ENCODE assay signal across 19 cellular contexts in genomic region chr2:33320573-33320972, GRCh38.
DNase-seq lines count a peak whose midpoint lies in the region; ATAC-seq and TF ChIP-seq lines count a peak whose summit lies in the region.
"Had no signal": no experiment of that assay in that cellular context is flagged by ENCODE, and none has a peak within 500 bp of the region (broad histone marks: within the 10 kb centered on the region; RNA-seq: fewer than 3 reads in every experiment).

No MANE protein-coding gene starts in this region.

- H3K4me3 ChIP-seq in tibial artery, result no peak overlapping the region
- H3K4me3 ChIP-seq: cardiac muscle cell, heart left ventricle, testis had no signal

- no peaks in the 10 kb centered on the region for H3K9me3 ChIP-seq in tibial artery
- H3K9me3 ChIP-seq: heart left ventricle, testis had no signal

- ATAC-seq in natural killer cell treated with Interleukin-12 subunit alpha and Interleukin-12 subunit beta and Interleukin-15 and Interleukin-18, amount 100 ng/mL, for 72 hours, result no peak
- ATAC-seq in natural killer cell (no peak), left colon (peak; percentile 80), HG02870 (IDR thresholded peaks at IDR 0.05; ENCODE audit: unreplicated experiment) (no peak)
- ATAC-seq: heart left ventricle, sciatic nerve had no signal

- in situ Hi-C loops in GM13976 (cut with MboI; ENCODE audit: low sequenced_read_pairs, unreplicated experiment), result no loop called here

- TF ChIP-seq CTCF in natural killer cell (IDR thresholded peaks at IDR 0.05), result no peak
- TF ChIP-seq CTCF in tibial artery (IDR thresholded peaks at IDR 0.05), result no peak
- TF ChIP-seq CTCF in GM13976 (IDR thresholded peaks at IDR 0.05; ENCODE audit: borderline replicate concordance, control extremely low read depth, extremely low read depth, insufficient read depth, missing control alignments), result no peak

- peaks cover 0 to 7% of the 10 kb centered on the region in 2 donors for H3K27me3 Mint-ChIP-seq in natural killer cell treated with Interleukin-12 subunit alpha and Interleukin-12 subunit beta and Interleukin-15 and Interleukin-18, amount 100 ng/mL, for 72 hours
- peaks cover 0 to 7% of the 10 kb centered on the region in 2 donors for H3K27me3 Mint-ChIP-seq in natural killer cell (ENCODE audit: low read depth in 2 of 2)
- H3K27me3 Mint-ChIP-seq in activated T-helper 2 cell treated with anti-CD3 and anti-CD28 coated beads, Interferon-gamma antibody, Interleukin-2, Interleukin-4, amounts not matched to agents 10 μg/mL and 5 μg/mL and 100 μg/mL, durations not matched to agents 14 hours and 24 hours and 36 hours (ENCODE audit: low read depth), result peaks cover 2% of the 10 kb centered on the region

- peak overlapping the region; percentile 43 to 79 for H3K27ac Mint-ChIP-seq in natural killer cell treated with Interleukin-12 subunit alpha and Interleukin-12 subunit beta and Interleukin-15 and Interleukin-18, amount 100 ng/mL, for 72 hours
- H3K27ac Mint-ChIP-seq in natural killer cell, result no peak overlapping the region
- H3K27ac Mint-ChIP-seq in activated T-helper 2 cell treated with anti-CD3 and anti-CD28 coated beads, Interferon-gamma antibody, Interleukin-2, Interleukin-4, amounts not matched to agents 10 μg/mL and 5 μg/mL and 100 μg/mL, durations not matched to agents 14 hours and 24 hours and 36 hours, result peak overlapping the region; percentile 56

- H3K27ac ChIP-seq in tibial artery, result peak overlapping the region; percentile 64 to 68
- H3K27ac ChIP-seq: cardiac muscle cell had no signal

- peak overlapping the region; percentile 43 for H3K4me3 Mint-ChIP-seq in natural killer cell treated with Interleukin-12 subunit alpha and Interleukin-12 subunit beta and Interleukin-15 and Interleukin-18, amount 100 ng/mL, for 72 hours
- H3K4me3 Mint-ChIP-seq in natural killer cell, result no peak overlapping the region
- no peak overlapping the region for H3K4me3 Mint-ChIP-seq in activated T-helper 2 cell treated with anti-CD3 and anti-CD28 coated beads, Interferon-gamma antibody, Interleukin-2, Interleukin-4, amounts not matched to agents 10 μg/mL and 5 μg/mL and 100 μg/mL, durations not matched to agents 14 hours and 24 hours and 36 hours (ENCODE audit: low read depth)
- H3K4me3 Mint-ChIP-seq: CD14-positive monocyte, nephron progenitor cell had no signal

- intact Hi-C loops in natural killer cell (cut with micrococcal nuclease) (no loop called here), left colon (cut with DNase I, micrococcal nuclease) (no loop called here), tibial artery (cut with DNase I; ENCODE audit: low total_unique reads) (no loop called here)
- intact Hi-C loops in activated T-helper 2 cell treated with anti-CD3 and anti-CD28 coated beads, Interferon-gamma antibody, Interleukin-2, Interleukin-4, amounts not matched to agents 10 μg/mL and 5 μg/mL and 100 μg/mL, durations not matched to agents 14 hours and 24 hours and 36 hours (cut with micrococcal nuclease), result loop anchor here (2.0 to 5.0 kb wide), 3 partner anchors 16 to 277 kb away; partner anchors contain the start of gene FAM98A

- no peaks in the 10 kb centered on the region for H3K9me3 Mint-ChIP-seq in natural killer cell treated with Interleukin-12 subunit alpha and Interleukin-12 subunit beta and Interleukin-15 and Interleukin-18, amount 100 ng/mL, for 72 hours
- no peaks in the 10 kb centered on the region for H3K9me3 Mint-ChIP-seq in natural killer cell
- H3K9me3 Mint-ChIP-seq in activated T-helper 2 cell treated with anti-CD3 and anti-CD28 coated beads, Interferon-gamma antibody, Interleukin-2, Interleukin-4, amounts not matched to agents 10 μg/mL and 5 μg/mL and 100 μg/mL, durations not matched to agents 14 hours and 24 hours and 36 hours, result no peaks in the 10 kb centered on the region
- H3K9me3 Mint-ChIP-seq: CD14-positive monocyte, nephron progenitor cell had no signal

- no peak for DNase-seq in natural killer cell treated with Interleukin-12 subunit alpha and Interleukin-12 subunit beta and Interleukin-15 and Interleukin-18, amount 100 ng/mL, for 72 hours (ENCODE audit: low spot score)
- DNase-seq in natural killer cell, result no peak
- no peak for DNase-seq in activated T-helper 2 cell treated with anti-CD3 and anti-CD28 coated beads, Interferon-gamma antibody, Interleukin-2, Interleukin-4, amounts not matched to agents 10 μg/mL and 5 μg/mL and 100 μg/mL, durations not matched to agents 14 hours and 24 hours and 36 hours (ENCODE audit: low spot score)
- DNase-seq in left colon, result no peak
- no peak for DNase-seq in tibial artery
- DNase-seq in mucosa of gallbladder (ENCODE audit: low spot score), result no peak
- no peak for DNase-seq in GM13976 (ENCODE audit: low spot score)
- DNase-seq: activated gamma-delta T cell treated with Interleukin-2 at 50 U/mL for 16 hours, heart left ventricle, NCI-H146, NCI-H526 treated with DMSO at 0.1 percent for 48 hours, nephron progenitor cell, posterior cingulate gyrus, RPMI8226, testis had no signal

- H3K4me1 ChIP-seq in tibial artery, result peaks cover 0 to 72% (median 27%) of the 10 kb centered on the region in 4 donors

- peaks cover 9 to 30% of the 10 kb centered on the region in 2 donors for H3K4me1 Mint-ChIP-seq in natural killer cell treated with Interleukin-12 subunit alpha and Interleukin-12 subunit beta and Interleukin-15 and Interleukin-18, amount 100 ng/mL, for 72 hours (ENCODE audit: low read depth in 2 of 2)
- H3K4me1 Mint-ChIP-seq in natural killer cell, result peaks cover 0 to 4% of the 10 kb centered on the region in 2 donors
- peaks cover 33% of the 10 kb centered on the region for H3K4me1 Mint-ChIP-seq in activated T-helper 2 cell treated with anti-CD3 and anti-CD28 coated beads, Interferon-gamma antibody, Interleukin-2, Interleukin-4, amounts not matched to agents 10 μg/mL and 5 μg/mL and 100 μg/mL, durations not matched to agents 14 hours and 24 hours and 36 hours (ENCODE audit: low read depth)

- no peaks in the 10 kb centered on the region for H3K36me3 Mint-ChIP-seq in natural killer cell treated with Interleukin-12 subunit alpha and Interleukin-12 subunit beta and Interleukin-15 and Interleukin-18, amount 100 ng/mL, for 72 hours
- H3K36me3 Mint-ChIP-seq in natural killer cell, result no peaks in the 10 kb centered on the region
- H3K36me3 Mint-ChIP-seq in activated T-helper 2 cell treated with anti-CD3 and anti-CD28 coated beads, Interferon-gamma antibody, Interleukin-2, Interleukin-4, amounts not matched to agents 10 μg/mL and 5 μg/mL and 100 μg/mL, durations not matched to agents 14 hours and 24 hours and 36 hours (ENCODE audit: low read depth), result no peaks in the 10 kb centered on the region
- H3K36me3 Mint-ChIP-seq: CD14-positive monocyte had no signal

- no peaks in the 10 kb centered on the region for H3K27me3 ChIP-seq in tibial artery
- H3K27me3 ChIP-seq: cardiac muscle cell, heart left ventricle, testis had no signal

- H3K36me3 ChIP-seq in tibial artery, result peaks cover 7 to 20% (median 15%) of the 10 kb centered on the region in 3 donors
- H3K36me3 ChIP-seq: cardiac muscle cell had no signal

Comparison
In these comparisons a context has a peak if more than half of its experiments do, and no peak if none do; other contexts are left out.
1. H3K27ac Mint-ChIP-seq: peak in natural killer cell treated with Interleukin-12 subunit alpha and Interleukin-12 subunit beta and Interleukin-15 and Interleukin-18, amount 100 ng/mL, for 72 hours (2 of 2) and activated T-helper 2 cell treated with anti-CD3 and anti-CD28 coated beads, Interferon-gamma antibody, Interleukin-2, Interleukin-4, amounts not matched to agents 10 μg/mL and 5 μg/mL and 100 μg/mL, durations not matched to agents 14 hours and 24 hours and 36 hours (single experiment); none in natural killer cell (0 of 2).